8 cellular contexts compared by ENCODE assay signal in genomic region chr1:204445860-204446412, GRCh38. TPM values are rescaled to one million over a fixed set of nuclear protein-coding genes. Genes with fewer than 3 reads are reported as not detected.
A peak's percentile ranks its signal among the peaks of the same experiment; 100 is the strongest.
DNase-seq lines count a peak whose midpoint lies in the region; FAIRE-seq and TF ChIP-seq lines count a peak whose summit lies in the region.

No MANE protein-coding gene starts in this region.

- no peaks in the 10 kb centered on the region for H3K9me3 Mint-ChIP-seq in type B pancreatic cell

- intact Hi-C loops in kidney (cut with DNase I) = loop anchor here (5.0 kb wide), 1 partner anchor 51 kb away; no protein-coding TSS in a partner anchor

- H3K36me3 Mint-ChIP-seq in type B pancreatic cell = peaks cover 51% of the 10 kb centered on the region

- H3K4me3 Mint-ChIP-seq in type B pancreatic cell = no peak overlapping the region

- DNase-seq in COLO668 (lab: John Stamatoyannopoulos, UW; ENCODE audit: unreplicated experiment) (peak; percentile 61), H7 (peak; percentile 89), kidney (peak; percentile 70), type B pancreatic cell (ENCODE audit: extremely low spot score, unreplicated experiment) (no peak), HCEC 1CT (no peak), mesenteric fat pad (ENCODE audit: low spot score) (no peak)
- DNase-seq in activated naive CD4-positive, alpha-beta T cell treated with Interleukin-2 at 50 U/mL for 16 hours = peak; percentile 55

- no peak overlapping the region for H3K27ac ChIP-seq in OCI-LY3 (ENCODE audit: low read length)
- H3K27ac ChIP-seq in kidney (ENCODE audit: low read depth in 2 of 2, low read length in 2 of 2) = no peak overlapping the region

- H3K4me2 ChIP-seq in OCI-LY3 (ENCODE audit: low read length) = 0 out of 2 replicates have a peak overlapping the region, but pooled peaks have one; percentile 0

- H3K4me1 Mint-ChIP-seq in type B pancreatic cell (ENCODE audit: unreplicated experiment) = peaks cover 24% of the 10 kb centered on the region

- H3K9me3 ChIP-seq in OCI-LY3 (ENCODE audit: insufficient read depth, low read length) = no peaks in the 10 kb centered on the region
- H3K9me3 ChIP-seq in kidney (ENCODE audit: control insufficient read depth in 1 of 2, low read length in 2 of 2) = no peaks in the 10 kb centered on the region

- H3K4me1 ChIP-seq in OCI-LY3 (ENCODE audit: low read length) = peaks cover 40% of the 10 kb centered on the region
- H3K4me1 ChIP-seq in kidney (ENCODE audit: control insufficient read depth in 1 of 2, insufficient read depth in 1 of 2, low read depth in 1 of 2, low read length in 2 of 2) = peaks cover 7 to 22% of the 10 kb centered on the region in 2 donors

- TF ChIP-seq CTCF in OCI-LY3 (IDR thresholded peaks at IDR 0.05; ENCODE audit: low read depth, low read length) = peak; percentile 56
- TF ChIP-seq CTCF in kidney (IDR thresholded peaks at IDR 0.05; ENCODE audit: borderline replicate concordance, extremely low read depth, insufficient read depth) = no peak
- no peak for TF ChIP-seq CTCF in type B pancreatic cell (conservative IDR thresholded peaks at IDR 0.05)

- no peak overlapping the region for H2AFZ ChIP-seq in OCI-LY3 (ENCODE audit: low read depth, low read length)

- H3K9ac ChIP-seq in OCI-LY3 (ENCODE audit: low read length) (no peak overlapping the region), kidney (ENCODE audit: low read length in 2 of 2) (no peak overlapping the region)

- no peaks in the 10 kb centered on the region for H4K20me1 ChIP-seq in OCI-LY3 (ENCODE audit: insufficient read depth, low read length)

- no peaks in the 10 kb centered on the region for H3K27me3 Mint-ChIP-seq in type B pancreatic cell

- H3K36me3 ChIP-seq in H7 (replicated peaks; ENCODE audit: control insufficient read depth, insufficient read depth, low read length) (peaks cover 8% of the 10 kb centered on the region), OCI-LY3 (replicated peaks; ENCODE audit: low read depth, low read length) (peaks cover 55% of the 10 kb centered on the region), kidney (ENCODE audit: control insufficient read depth in 1 of 2, insufficient read depth in 2 of 2, low read length in 2 of 2) (peaks cover 10 to 17% of the 10 kb centered on the region in 2 donors)

- H3K27me3 ChIP-seq in H7 (ENCODE audit: control insufficient read depth, insufficient read depth, low read length) = no peaks in the 10 kb centered on the region
- no peaks in the 10 kb centered on the region for H3K27me3 ChIP-seq in OCI-LY3 (ENCODE audit: low read depth, low read length)

- no peak for FAIRE-seq in kidney (lab: Jason Lieb, UNC)

- H3K27ac Mint-ChIP-seq in type B pancreatic cell = peak overlapping the region; percentile 56

- no peaks in the 10 kb centered on the region for H3K79me2 ChIP-seq in OCI-LY3 (ENCODE audit: low read length)

- H3K4me3 ChIP-seq in H7 (ENCODE audit: insufficient read depth, low read depth, low read length) = no peak overlapping the region
- H3K4me3 ChIP-seq in OCI-LY3 (ENCODE audit: low read length) = no peak overlapping the region
- H3K4me3 ChIP-seq in kidney (ENCODE audit: low read length in 2 of 2) = no peak overlapping the region

RNA-seq across cellular contexts. Expression of gene PPP1R15B, which starts 34.3 kb away (rescaled TPM):
- 37.1 and 40.6 TPM in 2 replicates for total RNA-seq in H7 (2014; rRNA removed; shearing (Covaris generic))
- 41.6 TPM for total RNA-seq in kidney
- polyA plus RNA-seq in kidney (ENCODE audit: insufficient read depth, low read depth, low replicate concordance) = 12.3 TPM
- total RNA-seq in type B pancreatic cell (ENCODE audit: low replicate concordance) = 43.3 and 48.9 TPM in 2 replicates
- total RNA-seq in mesenteric fat pad = 132 TPM

RNA-seq across cellular contexts. Expression of gene PIK3C2B, which starts 48.7 kb away (rescaled TPM):
- 14.7 and 18.1 TPM in 2 replicates for total RNA-seq in H7 (2014; rRNA removed; shearing (Covaris generic))
- total RNA-seq in kidney (36.4 TPM), type B pancreatic cell (ENCODE audit: low replicate concordance) (55.1 and 77.5 TPM in 2 replicates), mesenteric fat pad (47.1 TPM)
- polyA plus RNA-seq in kidney (ENCODE audit: insufficient read depth, low read depth, low replicate concordance) = 2.5 TPM

Comparison
In these comparisons a context has a peak if more than half of its experiments do, and no peak if none do; other contexts are left out.
1. DNase-seq: peak in COLO668 (single experiment), H7 (single experiment), activated naive CD4-positive, alpha-beta T cell treated with Interleukin-2 at 50 U/mL for 16 hours (single experiment) and kidney (single experiment); none in type B pancreatic cell (single experiment), HCEC 1CT (single experiment) and mesenteric fat pad (single experiment).